ENCODE assay signal across 8 cellular contexts in genomic region chr2:240558229-240558885, GRCh38. TPM values are rescaled to one million over a fixed set of nuclear protein-coding genes. Genes with fewer than 3 reads are reported as not detected.
DNase-seq lines count a peak whose midpoint lies in the region; ATAC-seq and TF ChIP-seq lines count a peak whose summit lies in the region.

No MANE protein-coding gene starts in this region.

- no peak overlapping the region for H3K9ac ChIP-seq in MM.1S (ENCODE audit: low read length)

- no peak overlapping the region for H3K4me2 ChIP-seq in MM.1S (ENCODE audit: low read depth, low read length)

- H3K36me3 ChIP-seq in right atrium auricular region (no peaks in the 10 kb centered on the region), MM.1S (replicated peaks; ENCODE audit: insufficient read depth, low read length) (no peaks in the 10 kb centered on the region; the same call in 1 of the 2 replicates)

- peak overlapping the region; percentile 75 for H3K27ac Mint-ChIP-seq in activated CD4-positive, alpha-beta T cell treated with anti-CD3 and anti-CD28 coated beads, Interleukin-2, amount 10 ng/mL, durations not matched to agents 7 days and 5 days
- H3K27ac Mint-ChIP-seq in activated T-cell treated with anti-CD3 and anti-CD28 coated beads, Interleukin-2, amount 50 U/mL, for 72 hours, result no peak overlapping the region
- H3K27ac Mint-ChIP-seq in stimulated activated naive B cell treated with anti-CD40 and anti-IgM and Interleukin-4, amounts not matched to agents 10 μg/mL and 1 μg/mL and 100 μg/mL, for 72 hours, result peak overlapping the region; percentile 37

- H3K9me3 ChIP-seq in right atrium auricular region, result no peaks in the 10 kb centered on the region
- no peaks in the 10 kb centered on the region for H3K9me3 ChIP-seq in MM.1S (replicated peaks; ENCODE audit: insufficient read depth, low read length)

- peak overlapping the region; percentile 79 for H3K4me3 Mint-ChIP-seq in activated CD4-positive, alpha-beta T cell treated with anti-CD3 and anti-CD28 coated beads, Interleukin-2, amount 10 ng/mL, durations not matched to agents 7 days and 5 days
- H3K4me3 Mint-ChIP-seq in activated T-cell treated with anti-CD3 and anti-CD28 coated beads, Interleukin-2, amount 50 U/mL, for 72 hours, result peak overlapping the region; percentile 83 to 100
- peak overlapping the region; percentile 76 to 84 for H3K4me3 Mint-ChIP-seq in stimulated activated naive B cell treated with anti-CD40 and anti-IgM and Interleukin-4, amounts not matched to agents 10 μg/mL and 1 μg/mL and 100 μg/mL, for 72 hours

- H3K27me3 ChIP-seq in right atrium auricular region, result no peaks in the 10 kb centered on the region
- H3K27me3 ChIP-seq in MM.1S (replicated peaks; ENCODE audit: insufficient read depth, low read length), result no peaks in the 10 kb centered on the region

- H3K79me2 ChIP-seq in MM.1S (ENCODE audit: low read length), result peaks cover 83% of the 10 kb centered on the region

- no peak for DNase-seq in activated CD4-positive, alpha-beta T cell treated with anti-CD3 and anti-CD28 coated beads, Interleukin-2, amount 10 ng/mL, durations not matched to agents 7 days and 5 days
- DNase-seq in activated CD4-positive, alpha-beta T cell treated with anti-CD3 and anti-CD28 coated beads, Interleukin-2, amount 50 U/mL, for 4 hours, result no peak
- peak in 1 of 2 donors; percentile 3 for DNase-seq in activated T-cell treated with anti-CD3 and anti-CD28 coated beads, Interleukin-2, amount 50 U/mL, for 72 hours
- DNase-seq in right atrium auricular region (ENCODE audit: low spot score) (peak; percentile 52), MM.1S (no peak), NCI-H146 (lab: John Stamatoyannopoulos, UW) (no peak)
- DNase-seq in stimulated activated naive B cell treated with anti-CD40 and anti-IgM and Interleukin-4, amounts not matched to agents 10 μg/mL and 1 μg/mL and 100 μg/mL, for 72 hours, result no peak

- no peak overlapping the region for H2AFZ ChIP-seq in MM.1S (ENCODE audit: low read length)

- TF ChIP-seq CTCF in right atrium auricular region (IDR thresholded peaks at IDR 0.05) (no peak), MM.1S (IDR thresholded peaks at IDR 0.05; ENCODE audit: low read length) (no peak)

- H4K20me1 ChIP-seq in MM.1S (ENCODE audit: insufficient read depth, low read length), result no peaks in the 10 kb centered on the region

- no peak overlapping the region for H3K27ac ChIP-seq in right atrium auricular region
- no peak overlapping the region for H3K27ac ChIP-seq in MM.1S (ENCODE audit: low read length)

- H3K27me3 Mint-ChIP-seq in activated CD4-positive, alpha-beta T cell treated with anti-CD3 and anti-CD28 coated beads, Interleukin-2, amount 10 ng/mL, durations not matched to agents 7 days and 5 days, result no peaks in the 10 kb centered on the region
- H3K27me3 Mint-ChIP-seq in activated T-cell treated with anti-CD3 and anti-CD28 coated beads, Interleukin-2, amount 50 U/mL, for 72 hours (ENCODE audit: low read depth), result no peaks in the 10 kb centered on the region
- no peaks in the 10 kb centered on the region for H3K27me3 Mint-ChIP-seq in stimulated activated naive B cell treated with anti-CD40 and anti-IgM and Interleukin-4, amounts not matched to agents 10 μg/mL and 1 μg/mL and 100 μg/mL, for 72 hours

- H3K4me1 ChIP-seq in right atrium auricular region (peaks cover 0 to 43% of the 10 kb centered on the region in 2 donors), MM.1S (ENCODE audit: low read length) (peaks cover 18% of the 10 kb centered on the region)

- H3K36me3 Mint-ChIP-seq in activated CD4-positive, alpha-beta T cell treated with anti-CD3 and anti-CD28 coated beads, Interleukin-2, amount 10 ng/mL, durations not matched to agents 7 days and 5 days (ENCODE audit: low read depth), result peaks cover 53% of the 10 kb centered on the region
- H3K36me3 Mint-ChIP-seq in activated T-cell treated with anti-CD3 and anti-CD28 coated beads, Interleukin-2, amount 50 U/mL, for 72 hours (ENCODE audit: insufficient read depth in 2 of 2), result peaks cover 5 to 11% of the 10 kb centered on the region in 2 donors
- H3K36me3 Mint-ChIP-seq in stimulated activated naive B cell treated with anti-CD40 and anti-IgM and Interleukin-4, amounts not matched to agents 10 μg/mL and 1 μg/mL and 100 μg/mL, for 72 hours, result peaks cover 26 to 50% of the 10 kb centered on the region in 2 donors

- H3K9me3 Mint-ChIP-seq in activated CD4-positive, alpha-beta T cell treated with anti-CD3 and anti-CD28 coated beads, Interleukin-2, amount 10 ng/mL, durations not matched to agents 7 days and 5 days, result no peaks in the 10 kb centered on the region
- no peaks in the 10 kb centered on the region for H3K9me3 Mint-ChIP-seq in activated T-cell treated with anti-CD3 and anti-CD28 coated beads, Interleukin-2, amount 50 U/mL, for 72 hours
- no peaks in the 10 kb centered on the region for H3K9me3 Mint-ChIP-seq in stimulated activated naive B cell treated with anti-CD40 and anti-IgM and Interleukin-4, amounts not matched to agents 10 μg/mL and 1 μg/mL and 100 μg/mL, for 72 hours

- POLR2A ChIA-PET in activated CD4-positive, alpha-beta T cell treated with anti-CD3 and anti-CD28 coated beads, Interleukin-2, amount 10 ng/mL, durations not matched to agents 7 days and 5 days (lab: Charles Lee), result no interaction called here

- CTCF ChIA-PET in activated CD4-positive, alpha-beta T cell treated with anti-CD3 and anti-CD28 coated beads, Interleukin-2, amount 10 ng/mL, durations not matched to agents 7 days and 5 days (lab: Charles Lee), result interaction anchor here (2.3 kb wide), 1 partner anchor 27 kb away, joined by 8 read pairs; no protein-coding TSS in a partner anchor

- H3K4me3 ChIP-seq in right atrium auricular region (peak overlapping the region; percentile 35 to 56), MM.1S (ENCODE audit: low read length) (no peak overlapping the region)

- H3K4me1 Mint-ChIP-seq in activated CD4-positive, alpha-beta T cell treated with anti-CD3 and anti-CD28 coated beads, Interleukin-2, amount 10 ng/mL, durations not matched to agents 7 days and 5 days, result peaks cover 50% of the 10 kb centered on the region
- H3K4me1 Mint-ChIP-seq in activated T-cell treated with anti-CD3 and anti-CD28 coated beads, Interleukin-2, amount 50 U/mL, for 72 hours (ENCODE audit: low read depth), result peaks cover 56% of the 10 kb centered on the region
- peaks cover 30 to 44% of the 10 kb centered on the region in 2 donors for H3K4me1 Mint-ChIP-seq in stimulated activated naive B cell treated with anti-CD40 and anti-IgM and Interleukin-4, amounts not matched to agents 10 μg/mL and 1 μg/mL and 100 μg/mL, for 72 hours

- peaks cover 14% of the 10 kb centered on the region for H3F3A ChIP-seq in MM.1S (ENCODE audit: insufficient read depth, low read length)

- H3K9me2 ChIP-seq in MM.1S (replicated peaks; ENCODE audit: insufficient read depth, low read length), result no peaks in the 10 kb centered on the region

- ATAC-seq in activated T-cell treated with anti-CD3 and anti-CD28 coated beads, Interleukin-2, amount 50 U/mL, for 72 hours (replicated peaks in 1 of 2), result no peak
- no peak for ATAC-seq in stimulated activated naive B cell treated with anti-CD40 and anti-IgM and Interleukin-4, amounts not matched to agents 10 μg/mL and 1 μg/mL and 100 μg/mL, for 72 hours (replicated peaks)
- no peak for ATAC-seq in HG03432 (IDR thresholded peaks at IDR 0.05; ENCODE audit: unreplicated experiment)

RNA-seq across cellular contexts. Expression of gene ANKMY1, which starts 0.6 kb away (rescaled TPM):
- total RNA-seq in activated CD4-positive, alpha-beta T cell treated with anti-CD3 and anti-CD28 coated beads, Interleukin-2, amount 10 ng/mL, durations not matched to agents 7 days and 5 days, result 10 to 100 TPM; 38.5 to 39.5 TPM
- total RNA-seq in activated T-cell treated with anti-CD3 and anti-CD28 coated beads, Interleukin-2, amount 50 U/mL, for 72 hours, result 10 to 100 TPM; 31.6 to 44.9 TPM
- total RNA-seq in right atrium auricular region, result 1 to 10 TPM; 3.7 to 7.9 TPM

RNA-seq across cellular contexts. Expression of gene DUSP28, which starts 1.8 kb away (rescaled TPM):
- 10 to 100 TPM in 1 of 2 experiments, 1 to 10 TPM in 1; 9.6 to 11.6 TPM for total RNA-seq in activated CD4-positive, alpha-beta T cell treated with anti-CD3 and anti-CD28 coated beads, Interleukin-2, amount 10 ng/mL, durations not matched to agents 7 days and 5 days
- 1 to 10 TPM; 7.1 to 7.3 TPM for total RNA-seq in activated T-cell treated with anti-CD3 and anti-CD28 coated beads, Interleukin-2, amount 50 U/mL, for 72 hours
- 10 to 100 TPM; 12.0 to 17.5 TPM for total RNA-seq in right atrium auricular region

RNA-seq across cellular contexts. Expression of gene RNPEPL1, which starts 9.9 kb away (rescaled TPM):
- 100 to 1,000 TPM; 118 to 122 TPM for total RNA-seq in activated CD4-positive, alpha-beta T cell treated with anti-CD3 and anti-CD28 coated beads, Interleukin-2, amount 10 ng/mL, durations not matched to agents 7 days and 5 days
- 10 to 100 TPM; 74.0 to 77.3 TPM for total RNA-seq in activated T-cell treated with anti-CD3 and anti-CD28 coated beads, Interleukin-2, amount 50 U/mL, for 72 hours
- 10 to 100 TPM; 62.0 to 76.3 TPM for total RNA-seq in right atrium auricular region

RNA-seq across cellular contexts. Expression of gene CAPN10, which starts 28.2 kb away (rescaled TPM):
- 10 to 100 TPM; 40.5 to 58.6 TPM for total RNA-seq in activated CD4-positive, alpha-beta T cell treated with anti-CD3 and anti-CD28 coated beads, Interleukin-2, amount 10 ng/mL, durations not matched to agents 7 days and 5 days
- total RNA-seq in activated T-cell treated with anti-CD3 and anti-CD28 coated beads, Interleukin-2, amount 50 U/mL, for 72 hours, result 10 to 100 TPM; 36.9 to 43.7 TPM
- total RNA-seq in right atrium auricular region, result 10 to 100 TPM; 14.1 to 14.6 TPM
